Comparison of ENCODE assay signal across 13 cellular contexts in genomic region chr22:25483931-25484330, GRCh38.
"Had no signal": no experiment of that assay in that cellular context is flagged by ENCODE, and none has a peak within 500 bp of the region (broad histone marks: within the 10 kb centered on the region; RNA-seq: fewer than 3 reads in every experiment).

No MANE protein-coding gene starts in this region.

- H3K36me3 ChIP-seq: brain microvascular endothelial cell, prostate gland, SJSA1 had no signal

- ATAC-seq: sciatic nerve had no signal

- H3K9me3 ChIP-seq: prostate gland, tibial artery had no signal

- H3K4me3 Mint-ChIP-seq: activated naive CD4-positive, alpha-beta T cell treated with anti-CD3 and anti-CD28 coated beads, Interleukin-2, amount 10 ng/mL, durations not matched to agents 7 days and 5 days; endodermal cell had no signal

- FAIRE-seq: frontal cortex had no signal

- DNase-seq: activated CD4-positive, CD25-positive, alpha-beta regulatory T cell treated with anti-CD3 and anti-CD28 coated beads, Interleukin-2, amount 50 U/mL, for 72 hours; activated CD8-positive, alpha-beta memory T cell treated with anti-CD3 and anti-CD28 coated beads, Interleukin-2, amount 50 U/mL, for 4 hours; activated naive CD4-positive, alpha-beta T cell treated with anti-CD3 and anti-CD28 coated beads, Interleukin-2, amount 10 ng/mL, durations not matched to agents 7 days and 5 days; brain microvascular endothelial cell; endodermal cell; SW 1271; T1000; tibial artery had no signal

- H3K4me3 ChIP-seq: heart right ventricle, prostate gland, SJSA1, tibial artery had no signal

- H3K27me3 ChIP-seq: heart right ventricle, tibial artery had no signal

- H3K27ac ChIP-seq: brain microvascular endothelial cell, heart right ventricle, prostate gland, SJSA1, tibial artery had no signal

- H3K27me3 Mint-ChIP-seq: activated naive CD4-positive, alpha-beta T cell treated with anti-CD3 and anti-CD28 coated beads, Interleukin-2, amount 10 ng/mL, durations not matched to agents 7 days and 5 days had no signal

- H3K27ac Mint-ChIP-seq: activated naive CD4-positive, alpha-beta T cell treated with anti-CD3 and anti-CD28 coated beads, Interleukin-2, amount 10 ng/mL, durations not matched to agents 7 days and 5 days; endodermal cell had no signal

- H3K4me1 ChIP-seq: prostate gland had no signal
